ENCODE assay signal across 8 cellular contexts in genomic region chr11:35662061-35662648, GRCh38. TPM values are rescaled to one million over a fixed set of nuclear protein-coding genes. Genes with fewer than 3 reads are reported as not detected.
DNase-seq lines count a peak whose midpoint lies in the region; ATAC-seq and TF ChIP-seq lines count a peak whose summit lies in the region.

No MANE protein-coding gene starts in this region.

- peak; percentile 16 for DNase-seq in Ammon's horn (ENCODE audit: low spot score)
- peak; percentile 39 for DNase-seq in NOMO-1 treated with DMSO at 0.1 percent for 48 hours (lab: John Stamatoyannopoulos, UW; ENCODE audit: unreplicated experiment)
- DNase-seq in cardiac fibroblast (ENCODE audit: low read depth in 2 of 2): no peak
- DNase-seq in left colon: no peak
- DNase-seq in HCEC 1CT: no peak

- peak; percentile 7 for ATAC-seq in GM18520 (IDR thresholded peaks at IDR 0.05; ENCODE audit: unreplicated experiment)
- ATAC-seq in HG03045 (IDR thresholded peaks at IDR 0.05; ENCODE audit: unreplicated experiment): peak; percentile 44
- peak; percentile 65 for ATAC-seq in left colon

- H3K9me3 ChIP-seq in stomach smooth muscle (ENCODE audit: control insufficient read depth in 2 of 2, low read length in 2 of 2): no peaks in the 10 kb centered on the region

- no peaks in the 10 kb centered on the region for H3K36me3 ChIP-seq in stomach smooth muscle (ENCODE audit: control insufficient read depth in 2 of 2, insufficient read depth in 2 of 2, low read length in 2 of 2)

- H3K9ac ChIP-seq in stomach smooth muscle (ENCODE audit: low read length in 2 of 2): peak overlapping the region; percentile 82 to 96

- H3K4me1 ChIP-seq in stomach smooth muscle (ENCODE audit: control insufficient read depth, insufficient read depth, low read length): peaks cover 12% of the 10 kb centered on the region

- H3K27ac ChIP-seq in stomach smooth muscle (ENCODE audit: low read length): peak overlapping the region; percentile 89

- H3K4me3 ChIP-seq in cardiac fibroblast (replicated peaks in 1 of 2; ENCODE audit: low read depth in 2 of 2, low read length in 2 of 2): peak overlapping the region; percentile 57 to 73
- H3K4me3 ChIP-seq in stomach smooth muscle (ENCODE audit: low read length in 2 of 2): peak overlapping the region; percentile 89 to 98

- H3K27me3 ChIP-seq in stomach smooth muscle (ENCODE audit: control insufficient read depth in 1 of 2, insufficient read depth in 2 of 2, low read length in 2 of 2): no peaks in the 10 kb centered on the region

- no peak for TF ChIP-seq CTCF in cardiac fibroblast (IDR thresholded peaks at IDR 0.05; ENCODE audit: low read depth, low read length)

- intact Hi-C loops in left colon (cut with DNase I, micrococcal nuclease): no loop called here

RNA-seq across cellular contexts. Expression of gene TRIM44, which starts 0.4 kb away (rescaled TPM):
- total RNA-seq in left colon: 10 to 100 TPM; 45.7 to 49.4 TPM

RNA-seq across cellular contexts. Expression of gene FJX1, which starts 43.9 kb away (rescaled TPM):
- total RNA-seq in left colon: under 1 TPM in 1 of 2 donors, not detected in 1; 0.50 TPM

Comparison
In these comparisons a context has a peak if more than half of its experiments do, and no peak if none do; other contexts are left out.
1. DNase-seq: peak in Ammon's horn (single experiment) and NOMO-1 treated with DMSO at 0.1 percent for 48 hours (single experiment); none in cardiac fibroblast (0 of 2), left colon (0 of 2) and HCEC 1CT (single experiment).
2. ATAC-seq: peak in every context shown above with its lines; median percentile 65 in left colon; 44 in HG03045; 7 in GM18520.